11 cellular contexts compared by ENCODE assay signal in the genomic region with DNA sequence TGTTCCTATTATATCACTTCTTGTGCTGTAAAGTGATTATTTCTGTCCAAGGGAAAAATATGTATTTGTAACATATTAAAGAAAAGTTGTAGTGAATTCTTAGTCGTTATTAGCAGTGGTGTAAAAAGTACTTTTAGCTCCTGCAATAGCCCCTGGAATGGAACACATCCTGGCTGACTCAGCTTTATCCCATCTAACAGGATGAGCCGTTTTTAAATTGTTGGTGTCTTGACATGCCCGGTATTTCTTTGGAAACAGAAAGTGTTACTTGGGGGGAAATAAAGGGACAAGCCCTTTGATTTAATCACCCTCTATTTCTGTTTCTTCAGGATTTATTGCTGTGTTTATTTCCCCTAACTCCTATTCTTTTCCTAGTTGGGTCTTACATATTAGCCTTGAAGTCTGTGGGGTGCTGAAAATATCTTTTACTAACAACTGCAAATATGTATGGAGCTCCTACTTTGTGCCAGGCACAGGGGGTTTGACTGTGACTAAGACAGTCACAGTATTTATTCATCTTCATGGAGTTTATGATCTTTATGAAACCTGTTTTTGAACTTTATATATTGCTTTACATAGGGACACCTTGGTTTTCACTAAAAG. TPM values are rescaled to one million over a fixed set of nuclear protein-coding genes. Genes with fewer than 3 reads are reported as not detected.
A peak's percentile ranks its signal among the peaks of the same experiment; 100 is the strongest.
DNase-seq lines count a peak whose midpoint lies in the region; ATAC-seq and TF ChIP-seq lines count a peak whose summit lies in the region.
"Had no signal": no experiment of that assay in that cellular context is flagged by ENCODE, and none has a peak within 500 bp of the region (broad histone marks: within the 10 kb centered on the region; RNA-seq: fewer than 3 reads in every experiment).

No MANE protein-coding gene starts in this region.

- POLR2A ChIA-PET in RWPE1 (lab: Yijun Ruan, JAX; ENCODE audit: low non-redundant PET), result no interaction called here

- H3K4me1 Mint-ChIP-seq in activated T-cell treated with anti-CD3 and anti-CD28 coated beads, Interleukin-2, amount 50 U/mL, for 72 hours (ENCODE audit: low read depth), result peaks cover 5% of the 10 kb centered on the region

- H3K36me3 ChIP-seq in psoas muscle (ENCODE audit: insufficient read depth in 1 of 2, low read depth in 1 of 2), result peaks cover 3 to 60% of the 10 kb centered on the region in 2 donors

- no peaks in the 10 kb centered on the region for H3K9me3 ChIP-seq in psoas muscle

- TF ChIP-seq CTCF in RWPE1 (conservative IDR thresholded peaks at IDR 0.05; ENCODE audit: low read depth) (no peak), epithelial cell of esophagus (IDR thresholded peaks at IDR 0.05; ENCODE audit: insufficient read depth, low read depth, low read length, missing control alignments) (no peak), psoas muscle (IDR thresholded peaks at IDR 0.05) (no peak)

- H3K27ac ChIP-seq in RWPE1 (no peak overlapping the region), psoas muscle (peak overlapping the region; percentile 54)
- H3K27ac ChIP-seq: parathyroid adenoma, VCaP had no signal

- no peaks in the 10 kb centered on the region for H3K9me3 Mint-ChIP-seq in activated T-cell treated with anti-CD3 and anti-CD28 coated beads, Interleukin-2, amount 50 U/mL, for 72 hours
- H3K9me3 Mint-ChIP-seq: memory B cell had no signal

- no peaks in the 10 kb centered on the region for H3K27me3 ChIP-seq in psoas muscle (ENCODE audit: insufficient read depth in 3 of 3, low read length in 2 of 3)

- DNase-seq in activated T-cell treated with anti-CD3 and anti-CD28 coated beads, Interleukin-2, amount 50 U/mL, for 72 hours, result no peak
- DNase-seq in activated T-cell treated with anti-CD3 and anti-CD28 coated beads for 4 hours (no peak), RWPE1 (ENCODE audit: low spot score) (peak; percentile 78), epithelial cell of esophagus (ENCODE audit: low read depth) (peak; percentile 90), psoas muscle (no peak), NCI-H748 (lab: John Stamatoyannopoulos, UW; ENCODE audit: unreplicated experiment) (no peak), dedifferentiated amniotic fluid mesenchymal stem cell (ENCODE audit: extremely low spot score) (no peak), ecto neural progenitor cell (ENCODE audit: low spot score) (no peak)

- H3K4me3 ChIP-seq in epithelial cell of esophagus (ENCODE audit: low read length) (no peak overlapping the region), psoas muscle (no peak overlapping the region)

- H3K27me3 Mint-ChIP-seq in activated T-cell treated with anti-CD3 and anti-CD28 coated beads, Interleukin-2, amount 50 U/mL, for 72 hours (ENCODE audit: low read depth), result no peaks in the 10 kb centered on the region
- H3K27me3 Mint-ChIP-seq: memory B cell had no signal

- H3K4me1 ChIP-seq in psoas muscle, result peaks cover 12% of the 10 kb centered on the region
- H3K4me1 ChIP-seq: parathyroid adenoma had no signal

- CTCF ChIA-PET in RWPE1 (lab: Yijun Ruan, JAX), result interaction anchor here (0.7 kb wide), 1 partner anchor 11 kb away, joined by 3 read pairs; no protein-coding TSS in a partner anchor

- H3K27ac Mint-ChIP-seq in activated T-cell treated with anti-CD3 and anti-CD28 coated beads, Interleukin-2, amount 50 U/mL, for 72 hours, result peak overlapping the region; percentile 65
- H3K27ac Mint-ChIP-seq: memory B cell had no signal

- intact Hi-C loops in psoas muscle (cut with DNase I), result no loop called here

- ATAC-seq in activated T-cell treated with anti-CD3 and anti-CD28 coated beads, Interleukin-2, amount 50 U/mL, for 72 hours (replicated peaks in 1 of 2), result no peak
- ATAC-seq in psoas muscle, result peak; percentile 59 to 77 (median 60)

- 25 to 39% (median 33%) methylated on average over 3 of the region's 3 CpGs for WGBS in psoas muscle, 3 donors

- no peak overlapping the region for H3K4me3 Mint-ChIP-seq in activated T-cell treated with anti-CD3 and anti-CD28 coated beads, Interleukin-2, amount 50 U/mL, for 72 hours
- H3K4me3 Mint-ChIP-seq: memory B cell had no signal

- peaks cover 4 to 25% of the 10 kb centered on the region in 2 donors for H3K36me3 Mint-ChIP-seq in activated T-cell treated with anti-CD3 and anti-CD28 coated beads, Interleukin-2, amount 50 U/mL, for 72 hours (ENCODE audit: insufficient read depth in 2 of 2)

RNA-seq across cellular contexts. Expression of a gene that starts 17.9 kb away (rescaled TPM):
- total RNA-seq in activated T-cell treated with anti-CD3 and anti-CD28 coated beads, Interleukin-2, amount 50 U/mL, for 72 hours, result 10 to 100 TPM; 28.0 to 29.8 TPM
- total RNA-seq in psoas muscle, result 10 to 100 TPM; 10.1 to 18.5 (median 13.8) TPM
- 10 to 100 TPM in 2 of 3 donors, 1 to 10 TPM in 1; 7.5 to 19.1 (median 13.2) TPM for polyA plus RNA-seq in psoas muscle

Comparison
In these comparisons a context has a peak if more than half of its experiments do, and no peak if none do; other contexts are left out.
1. ATAC-seq: peak in psoas muscle (4 of 4); none in activated T-cell treated with anti-CD3 and anti-CD28 coated beads, Interleukin-2, amount 50 U/mL, for 72 hours (0 of 2).
2. DNase-seq: peak in RWPE1 (single experiment) and epithelial cell of esophagus (single experiment); none in activated T-cell treated with anti-CD3 and anti-CD28 coated beads, Interleukin-2, amount 50 U/mL, for 72 hours (0 of 2), activated T-cell treated with anti-CD3 and anti-CD28 coated beads for 4 hours (single experiment), psoas muscle (0 of 2), NCI-H748 (single experiment), dedifferentiated amniotic fluid mesenchymal stem cell (single experiment) and ecto neural progenitor cell (single experiment).